Comparison of ENCODE assay signal across 9 cellular contexts in genomic region chr2:28413152-28413895, GRCh38. TPM values are rescaled to one million over a fixed set of nuclear protein-coding genes. Genes with fewer than 3 reads are reported as not detected.
DNase-seq lines count a peak whose midpoint lies in the region; ATAC-seq, FAIRE-seq and TF ChIP-seq lines count a peak whose summit lies in the region.
"Had no signal": no experiment of that assay in that cellular context is flagged by ENCODE, and none has a peak within 500 bp of the region (broad histone marks: within the 10 kb centered on the region; RNA-seq: fewer than 3 reads in every experiment).

No MANE protein-coding gene starts in this region.

- H3K9me3 Mint-ChIP-seq in activated naive CD4-positive, alpha-beta T cell treated with anti-CD3 and anti-CD28 coated beads, Interleukin-2, amount 10 ng/mL, durations not matched to agents 7 days and 5 days = no peaks in the 10 kb centered on the region

- H3K36me3 Mint-ChIP-seq in activated naive CD4-positive, alpha-beta T cell treated with anti-CD3 and anti-CD28 coated beads, Interleukin-2, amount 10 ng/mL, durations not matched to agents 7 days and 5 days = peaks cover 70% of the 10 kb centered on the region

- no peaks in the 10 kb centered on the region for H3K9me3 ChIP-seq in hepatocyte (ENCODE audit: low read depth)
- H3K9me3 ChIP-seq in upper lobe of right lung = no peaks in the 10 kb centered on the region

- CTCF ChIA-PET in activated naive CD4-positive, alpha-beta T cell treated with anti-CD3 and anti-CD28 coated beads, Interleukin-2, amount 10 ng/mL, durations not matched to agents 7 days and 5 days (lab: Charles Lee) = interaction anchor here (0.9 to 3.3 kb wide), 5 partner anchors 10 to 706 kb away, joined by 3 to 12 read pairs (median 4); no protein-coding TSS in a partner anchor

- WGBS in hepatocyte (ENCODE audit: low lambda C conversion rate, missing lambda C conversion rate) = 88% methylated on average over 20 of the region's 20 CpGs

- peak; percentile 33 for ATAC-seq in upper lobe of right lung
- ATAC-seq in HG03108 (IDR thresholded peaks at IDR 0.05; ENCODE audit: unreplicated experiment) = no peak

- H3K27ac ChIP-seq in hepatocyte (peak overlapping the region; percentile 64), upper lobe of right lung (peak overlapping the region; percentile 26)

- TF ChIP-seq CTCF in hepatocyte (IDR thresholded peaks at IDR 0.05; ENCODE audit: poor library complexity) (peak; percentile 15), upper lobe of right lung (IDR thresholded peaks at IDR 0.05) (no peak)

- H3K4me3 Mint-ChIP-seq in activated naive CD4-positive, alpha-beta T cell treated with anti-CD3 and anti-CD28 coated beads, Interleukin-2, amount 10 ng/mL, durations not matched to agents 7 days and 5 days = no peak overlapping the region

- peaks cover 65% of the 10 kb centered on the region for H3K79me2 ChIP-seq in hepatocyte

- peaks cover 53% of the 10 kb centered on the region for H3K4me1 Mint-ChIP-seq in activated naive CD4-positive, alpha-beta T cell treated with anti-CD3 and anti-CD28 coated beads, Interleukin-2, amount 10 ng/mL, durations not matched to agents 7 days and 5 days

- no peak for DNase-seq in activated naive CD4-positive, alpha-beta T cell treated with anti-CD3 and anti-CD28 coated beads, Interleukin-2, amount 10 ng/mL, durations not matched to agents 7 days and 5 days
- DNase-seq in activated naive CD4-positive, alpha-beta T cell treated with Interleukin-2 at 50 U/mL for 16 hours = no peak
- DNase-seq in SK-N-DZ (ENCODE audit: low spot score) = peak; percentile 21
- no peak for DNase-seq in hepatocyte (ENCODE audit: low spot score)
- DNase-seq in upper lobe of right lung = peak; percentile 64
- no peak for DNase-seq in RKO (ENCODE audit: low spot score)
- no peak for DNase-seq in frontal cortex (ENCODE audit: low spot score in 2 of 2)
- DNase-seq: activated CD4-positive, alpha-beta T cell treated with anti-CD3 and anti-CD28 coated beads for 48 hours had no signal

- no peaks in the 10 kb centered on the region for H3K9me2 ChIP-seq in hepatocyte (replicated peaks; ENCODE audit: insufficient read depth)

- peaks cover 85% of the 10 kb centered on the region for H4K20me1 ChIP-seq in hepatocyte (ENCODE audit: insufficient read depth, poor library complexity, severe bottlenecking)

- H2AFZ ChIP-seq in hepatocyte = no peak overlapping the region

- no peaks in the 10 kb centered on the region for H3K27me3 Mint-ChIP-seq in activated naive CD4-positive, alpha-beta T cell treated with anti-CD3 and anti-CD28 coated beads, Interleukin-2, amount 10 ng/mL, durations not matched to agents 7 days and 5 days

- H3K4me1 ChIP-seq in hepatocyte (ENCODE audit: insufficient read depth) = no peaks in the 10 kb centered on the region
- H3K4me1 ChIP-seq in upper lobe of right lung = peaks cover 32% of the 10 kb centered on the region

- H3K4me2 ChIP-seq in hepatocyte = no peak overlapping the region

- peak overlapping the region; percentile 74 for H3K27ac Mint-ChIP-seq in activated naive CD4-positive, alpha-beta T cell treated with anti-CD3 and anti-CD28 coated beads, Interleukin-2, amount 10 ng/mL, durations not matched to agents 7 days and 5 days

- FAIRE-seq in frontal cortex (lab: Jason Lieb, UNC) = no peak

- H3K36me3 ChIP-seq in hepatocyte (replicated peaks; ENCODE audit: insufficient read depth, low read depth) (no peaks in the 10 kb centered on the region), upper lobe of right lung (peaks cover 93% of the 10 kb centered on the region)

- H3K27me3 ChIP-seq in hepatocyte (no peaks in the 10 kb centered on the region), upper lobe of right lung (no peaks in the 10 kb centered on the region)

- intact Hi-C loops in upper lobe of right lung (cut with DNase I) = no loop called here

- no peak overlapping the region for H3K4me3 ChIP-seq in hepatocyte
- no peak overlapping the region for H3K4me3 ChIP-seq in upper lobe of right lung

RNA-seq across cellular contexts. Expression of gene FOSL2, which starts 20.7 kb away (rescaled TPM):
- 0.57 and 0.89 TPM in 2 replicates for polyA plus RNA-seq in SK-N-DZ (2014; cell fraction: cytosol; rRNA removed)
- polyA plus RNA-seq in SK-N-DZ (2014; cell fraction: nucleus; rRNA removed) = 0.38 and 1.3 TPM in 2 replicates
- total RNA-seq in hepatocyte (148 and 164 TPM in 2 replicates), upper lobe of right lung (123 TPM), frontal cortex (20.0 TPM)
- polyA plus RNA-seq in hepatocyte = 84.0 and 91.1 TPM in 2 replicates

Comparison
In these comparisons a context has a peak if more than half of its experiments do, and no peak if none do; other contexts are left out.
1. DNase-seq: peak in SK-N-DZ (single experiment) and upper lobe of right lung (single experiment); none in activated naive CD4-positive, alpha-beta T cell treated with anti-CD3 and anti-CD28 coated beads, Interleukin-2, amount 10 ng/mL, durations not matched to agents 7 days and 5 days (single experiment), activated naive CD4-positive, alpha-beta T cell treated with Interleukin-2 at 50 U/mL for 16 hours (single experiment), hepatocyte (single experiment), RKO (single experiment) and frontal cortex (0 of 2).